In genomic region chr1:36238433-36238832, GRCh38 we compare ENCODE assay signal across 1 cellular context.
TF ChIP-seq lines count a peak whose summit lies in the region.

No MANE protein-coding gene starts in this region.

TF ChIP-seq in IMR-90, 13 proteins besides CTCF, POLR2A, EP300 and RAD21:
- TF ChIP-seq MAFK (IDR thresholded peaks at IDR 0.05; ENCODE audit: low read depth, low read length), result peak; percentile 55; the same call in 1 of the 2 replicates
- no peak for TF ChIP-seq MAZ (IDR thresholded peaks at IDR 0.05; ENCODE audit: borderline replicate concordance, low read depth, low read length)
